ENCODE assay signal across 18 cellular contexts in genomic region chr13:65155861-65156260, GRCh38.
DNase-seq lines count a peak whose midpoint lies in the region; ATAC-seq, FAIRE-seq and TF ChIP-seq lines count a peak whose summit lies in the region.
"Had no signal": no experiment of that assay in that cellular context is flagged by ENCODE, and none has a peak within 500 bp of the region (broad histone marks: within the 10 kb centered on the region; RNA-seq: fewer than 3 reads in every experiment).

No MANE protein-coding gene starts in this region.

- no peak for TF ChIP-seq EP300 in A549 (IDR thresholded peaks at IDR 0.05)
- no peak for TF ChIP-seq EP300 in H1 (IDR thresholded peaks at IDR 0.05; ENCODE audit: borderline replicate concordance in 1 of 2, low read depth in 2 of 2, low read length in 2 of 2)

- no peak overlapping the region for H3K4me3 ChIP-seq in A549
- H3K4me3 ChIP-seq in HEK293 (ENCODE audit: low read depth, low read length) = no peak overlapping the region
- no peak overlapping the region for H3K4me3 ChIP-seq in H1 (ENCODE audit: extremely low read depth in 1 of 4, insufficient read depth in 2 of 4, low read depth in 3 of 4, low read length in 4 of 4)
- H3K4me3 ChIP-seq: BLaER1 treated with 17β-estradiol and CSF1 and Interleukin-3, amounts not matched to agents 10 nM and 100 nM had no signal

- POLR2A ChIA-PET in A549 (lab: Yijun Ruan, JAX) (no interaction called here), HEK293 (lab: Yijun Ruan, JAX) (no interaction called here), H1 (lab: Charles Lee; ENCODE audit: partially characterized antibody) (no interaction called here)

- H3K23ac ChIP-seq in H1 (ENCODE audit: insufficient read length) = no peak overlapping the region

- no peak overlapping the region for H2BK12ac ChIP-seq in H1 (ENCODE audit: low read depth, low read length)

- no peak overlapping the region for H2BK20ac ChIP-seq in H1 (ENCODE audit: low read length)

- TF ChIP-seq RAD21 in A549 (conservative IDR thresholded peaks at IDR 0.05 in 1 of 2, IDR thresholded peaks at IDR 0.05 in 1 of 2) (no peak), H1 (IDR thresholded peaks at IDR 0.05 in 1 of 2, conservative IDR thresholded peaks at IDR 0.05 in 1 of 2; ENCODE audit: low read depth in 2 of 2, low read length in 2 of 2) (no peak)

- H3K9me3 Mint-ChIP-seq in activated naive CD8-positive, alpha-beta T cell treated with anti-CD3 and anti-CD28 coated beads, Interleukin-2, amount 50 U/mL, for 24 hours = peaks cover 16% of the 10 kb centered on the region

- H3K23me2 ChIP-seq in H1 (ENCODE audit: low read depth, low read length) = no peaks in the 10 kb centered on the region; the same call in 1 of the 2 replicates

- H4K5ac ChIP-seq in H1 (ENCODE audit: insufficient read length, low read depth, low read length) = no peak overlapping the region

- no peak for ATAC-seq in A549
- no peak for ATAC-seq in activated naive CD8-positive, alpha-beta T cell treated with anti-CD3 and anti-CD28 coated beads, Interleukin-2, amount 50 U/mL, for 24 hours
- ATAC-seq: CD8-positive, alpha-beta T cell had no signal

- no peaks in the 10 kb centered on the region for H4K20me1 ChIP-seq in H1 (replicated peaks in 1 of 2; ENCODE audit: control insufficient read depth in 1 of 2, insufficient read depth in 2 of 2, low read length in 2 of 2)
- H4K20me1 ChIP-seq: BLaER1 treated with 17β-estradiol and CSF1 and Interleukin-3, amounts not matched to agents 10 nM and 100 nM had no signal

- peaks cover 1% of the 10 kb centered on the region for H3K4me1 Mint-ChIP-seq in activated naive CD8-positive, alpha-beta T cell treated with anti-CD3 and anti-CD28 coated beads, Interleukin-2, amount 50 U/mL, for 24 hours
- H3K4me1 Mint-ChIP-seq: B cell had no signal

- no peak overlapping the region for H3K18ac ChIP-seq in H1 (ENCODE audit: extremely low read depth, low read length)

- H3K4me2 ChIP-seq in A549 (no peak overlapping the region), H1 (ENCODE audit: insufficient read depth in 1 of 2, low read depth in 2 of 2, low read length in 2 of 2) (no peak overlapping the region)
- H3K4me2 ChIP-seq: BLaER1 treated with 17β-estradiol and CSF1 and Interleukin-3, amounts not matched to agents 10 nM and 100 nM had no signal

- no peak overlapping the region for H3K56ac ChIP-seq in H1 (replicated peaks; ENCODE audit: insufficient read length, low read depth, low read length)

- H3K27me3 ChIP-seq in H1 (replicated peaks in 1 of 4; ENCODE audit: control insufficient read depth in 3 of 4, extremely low read depth in 1 of 4, insufficient read depth in 3 of 4, low read length in 3 of 4) = no peaks in the 10 kb centered on the region
- H3K27me3 ChIP-seq: BLaER1 treated with 17β-estradiol and CSF1 and Interleukin-3, amounts not matched to agents 10 nM and 100 nM had no signal

- H3K36me3 ChIP-seq in HEK293 (ENCODE audit: control insufficient read depth in 2 of 2, insufficient read depth in 1 of 2, low read length in 2 of 2) (no peaks in the 10 kb centered on the region), H1 (ENCODE audit: control insufficient read depth in 2 of 4, insufficient read depth in 4 of 4, low read length in 3 of 4) (no peaks in the 10 kb centered on the region)
- H3K36me3 ChIP-seq: BLaER1 treated with 17β-estradiol and CSF1 and Interleukin-3, amounts not matched to agents 10 nM and 100 nM had no signal

- H2BK15ac ChIP-seq in H1 (ENCODE audit: low read length) = no peak overlapping the region

- no peaks in the 10 kb centered on the region for H3K27me3 Mint-ChIP-seq in activated naive CD8-positive, alpha-beta T cell treated with anti-CD3 and anti-CD28 coated beads, Interleukin-2, amount 50 U/mL, for 24 hours
- H3K27me3 Mint-ChIP-seq: B cell; CD4-positive, alpha-beta T cell had no signal

- H3K79me2 ChIP-seq in H1 (ENCODE audit: control insufficient read depth in 1 of 2, insufficient read depth in 2 of 2, low read length in 2 of 2) = no peaks in the 10 kb centered on the region

- no peak overlapping the region for H4K8ac ChIP-seq in H1 (ENCODE audit: extremely low read depth, insufficient read depth, low read length)

- H3K9ac ChIP-seq in H1 (replicated peaks in 1 of 4; ENCODE audit: extremely low read depth in 1 of 4, low read depth in 3 of 4, low read length in 3 of 4) = no peak overlapping the region
- H3K9ac ChIP-seq: BLaER1 treated with 17β-estradiol and CSF1 and Interleukin-3, amounts not matched to agents 10 nM and 100 nM had no signal

- DNase-seq in A549 (ENCODE audit: low read depth in 1 of 2, low spot score in 1 of 2) = no peak
- DNase-seq in H1 (ENCODE audit: low read depth in 1 of 2, low spot score in 2 of 2) = no peak
- DNase-seq in stimulated activated CD4-positive, alpha-beta T cell treated with anti-CD3 and anti-CD28 coated beads, Interleukin-15, amount 100 ng/mL, for 24 hours = no peak
- no peak for DNase-seq in activated naive CD8-positive, alpha-beta T cell treated with anti-CD3 and anti-CD28 coated beads, Interleukin-2, amount 50 U/mL, for 24 hours
- DNase-seq: 8988T; AML-193; Caco-2; Calu3; CD4-positive, alpha-beta T cell; CD8-positive, alpha-beta T cell; DMS79 treated with DMSO at 0.1 percent for 48 hours; GF-D8 had no signal

- no peak overlapping the region for H3K14ac ChIP-seq in H1 (ENCODE audit: insufficient read length)

- peak overlapping the region; percentile 96; the same call in 1 of the 2 replicates for H2AFZ ChIP-seq in H1 (ENCODE audit: low read length)

- H3K27ac ChIP-seq in A549 (no peak overlapping the region), HEK293 (ENCODE audit: extremely low read depth, low read depth, low read length) (no peak overlapping the region), H1 (ENCODE audit: low read depth, low read length) (no peak overlapping the region)
- H3K27ac ChIP-seq: BLaER1 treated with 17β-estradiol and CSF1 and Interleukin-3, amounts not matched to agents 10 nM and 100 nM; C4-2B had no signal

- H3K4me1 ChIP-seq in A549 = no peaks in the 10 kb centered on the region
- H3K4me1 ChIP-seq in HEK293 (ENCODE audit: control insufficient read depth, insufficient read depth, low read length) = no peaks in the 10 kb centered on the region
- H3K4me1 ChIP-seq in H1 (replicated peaks in 1 of 4; ENCODE audit: control insufficient read depth in 3 of 4, insufficient read depth in 4 of 4, low read length in 3 of 4) = no peaks in the 10 kb centered on the region
- H3K4me1 ChIP-seq: Caco-2 had no signal

- H2BK120ac ChIP-seq in H1 (replicated peaks; ENCODE audit: low read depth, low read length) = no peak overlapping the region

- FAIRE-seq in A549 (lab: Jason Lieb, UNC) (no peak), H1 (lab: Jason Lieb, UNC) (no peak)
- FAIRE-seq: D721Med, GM12891 had no signal

- no peak overlapping the region for H3K27ac Mint-ChIP-seq in activated naive CD8-positive, alpha-beta T cell treated with anti-CD3 and anti-CD28 coated beads, Interleukin-2, amount 50 U/mL, for 24 hours
- H3K27ac Mint-ChIP-seq: B cell; CD4-positive, alpha-beta T cell; CD8-positive, alpha-beta T cell had no signal

- H2BK5ac ChIP-seq in H1 (ENCODE audit: low read depth, low read length) = no peak overlapping the region

- H3K79me1 ChIP-seq in H1 (ENCODE audit: low read depth, low read length) = no peaks in the 10 kb centered on the region

- no peak for TF ChIP-seq CTCF in A549 (IDR thresholded peaks at IDR 0.05)
- TF ChIP-seq CTCF in HEK293 (tag by site-specific recombination; IDR thresholded peaks at IDR 0.05) = no peak
- TF ChIP-seq CTCF in H1 (IDR thresholded peaks at IDR 0.05; ENCODE audit: control extremely low read depth in 1 of 3, insufficient read depth in 1 of 3, low read depth in 1 of 3, low read length in 3 of 3) = no peak

- TF ChIP-seq POLR2A in A549 (IDR thresholded peaks at IDR 0.05; ENCODE audit: low read length) (no peak), H1 (IDR thresholded peaks at IDR 0.05; ENCODE audit: control extremely low read depth in 1 of 2, low read depth in 2 of 2, low read length in 2 of 2) (no peak)

- no peak overlapping the region for H3K4me3 Mint-ChIP-seq in activated naive CD8-positive, alpha-beta T cell treated with anti-CD3 and anti-CD28 coated beads, Interleukin-2, amount 50 U/mL, for 24 hours
- H3K4me3 Mint-ChIP-seq: B cell; CD4-positive, alpha-beta T cell; CD8-positive, alpha-beta T cell had no signal

- no peak overlapping the region for H4K91ac ChIP-seq in H1 (replicated peaks; ENCODE audit: insufficient read length, low read length)

- H2AK5ac ChIP-seq in H1 (ENCODE audit: low read depth, low read length) = no peak overlapping the region

- no peaks in the 10 kb centered on the region for H3K9me3 ChIP-seq in A549
- H3K9me3 ChIP-seq in HEK293 (ENCODE audit: control insufficient read depth, insufficient read depth, low read depth, low read length) = no peaks in the 10 kb centered on the region
- no peaks in the 10 kb centered on the region; a peak in 1 of 4 replicates for H3K9me3 ChIP-seq in H1 (ENCODE audit: insufficient read depth in 2 of 2, low read depth in 1 of 2, low read length in 1 of 2)
- H3K9me3 ChIP-seq: BLaER1 treated with 17β-estradiol and CSF1 and Interleukin-3, amounts not matched to agents 10 nM and 100 nM; Caco-2 had no signal

- 75% methylated on average over 2 of the region's 2 CpGs for WGBS in A549 (ENCODE audit: missing lambda C conversion rate)
- WGBS in H1 (ENCODE audit: extremely low coverage in 1 of 2, insufficient coverage in 1 of 2, insufficient read length in 1 of 2, insufficient replicate concordance in 2 of 2, low coverage in 1 of 2, low lambda C conversion rate in 2 of 2, missing lambda C conversion rate in 1 of 2), 2 experiments = 88% methylated on average over 2 of the region's 2 CpGs; no CpG with 5 or more reads in 1 of the 2 experiments

- no peaks in the 10 kb centered on the region for H3K36me3 Mint-ChIP-seq in activated naive CD8-positive, alpha-beta T cell treated with anti-CD3 and anti-CD28 coated beads, Interleukin-2, amount 50 U/mL, for 24 hours (ENCODE audit: low read depth)
- H3K36me3 Mint-ChIP-seq: CD8-positive, alpha-beta T cell had no signal

- CTCF ChIA-PET in A549 (lab: Yijun Ruan, JAX) (interaction anchor here (0.9 kb wide), 1 partner anchor 9 kb away, joined by 3 read pairs; no protein-coding TSS in a partner anchor), HEK293 (lab: Yijun Ruan, JAX) (no interaction called here), H1 (lab: Charles Lee; ENCODE audit: partially characterized antibody) (no interaction called here)

- no peak overlapping the region for H3K4ac ChIP-seq in H1 (replicated peaks; ENCODE audit: insufficient read length, low read depth, low read length)

TF ChIP-seq in A549, 52 proteins besides CTCF, POLR2A, EP300 and RAD21 (continues in another document):
- TF ChIP-seq KDM1A (IDR thresholded peaks at IDR 0.05; ENCODE audit: low read depth) = no peak
- TF ChIP-seq ZC3H11A (IDR thresholded peaks at IDR 0.05) = peak; percentile 72
- TF ChIP-seq RCOR1 (IDR thresholded peaks at IDR 0.05; ENCODE audit: low read depth, low read length) = no peak

TF ChIP-seq in HEK293, 187 proteins besides CTCF, POLR2A, EP300 and RAD21 (continues in another document):
- TF ChIP-seq ZNF394 (tag by site-specific recombination; IDR thresholded peaks at IDR 0.05; ENCODE audit: borderline replicate concordance) (peak; percentile 74; the same call in 1 of the 2 replicates), ZNF211 (tag by site-specific recombination; IDR thresholded peaks at IDR 0.05; ENCODE audit: low read depth) (no peak)

TF ChIP-seq in H1, 55 proteins besides CTCF, POLR2A, EP300 and RAD21 (continues in another document):
- TF ChIP-seq HDAC2 (IDR thresholded peaks at IDR 0.05; ENCODE audit: borderline replicate concordance in 1 of 2, low read depth in 2 of 2, low read length in 2 of 2) (no peak), BACH1 (IDR thresholded peaks at IDR 0.05; ENCODE audit: low read length) (no peak)
